Comparison of ENCODE assay signal across 8 cellular contexts in genomic region chr16:30650369-30651123, GRCh38.
A peak's percentile ranks its signal among the peaks of the same experiment; 100 is the strongest.
DNase-seq lines count a peak whose midpoint lies in the region; ATAC-seq and TF ChIP-seq lines count a peak whose summit lies in the region.

TSS of gene PRR14 (plus strand) at chr16:30650960. CDS start at chr16:30651646, 686 bp downstream.

- peak; percentile 97 for DNase-seq in AG09309 (ENCODE audit: low read depth)
- peak; percentile 97 for DNase-seq in NCI-H446 treated with DMSO at 0.1 percent for 48 hours (lab: John Stamatoyannopoulos, UW)
- DNase-seq in cerebellar cortex (ENCODE audit: low spot score) = peak; percentile 99
- peak; percentile 100 for DNase-seq in iris pigment epithelial cell (ENCODE audit: low read depth)
- peak; percentile 97 for DNase-seq in stimulated activated CD4-positive, alpha-beta T cell treated with anti-CD3 and anti-CD28 coated beads, Interleukin-12 subunit alpha, Interleukin-12 subunit beta, amount 100 ng/mL, for 24 hours (ENCODE audit: low read depth in 2 of 2)

- peak; percentile 9 for TF ChIP-seq CTCF in AG09309 (IDR thresholded peaks at IDR 0.05; ENCODE audit: control insufficient read depth, insufficient read depth, low read depth, low read length, missing control alignments)

- peak within 1 kb of the TSS; percentile 65 for H3K4me3 ChIP-seq in AG09309 (ENCODE audit: control insufficient read depth, low read depth, low read length)

- peak; percentile 76 for ATAC-seq in GM19035 (IDR thresholded peaks at IDR 0.05; ENCODE audit: unreplicated experiment)
- ATAC-seq in HG03354 (IDR thresholded peaks at IDR 0.05; ENCODE audit: poor library complexity, severe bottlenecking, unreplicated experiment) = peak; percentile 76
- ATAC-seq in activated CD4-positive, CD25-positive, alpha-beta regulatory T cell treated with anti-CD3 and anti-CD28 coated beads, Interleukin-2, amount 50 U/mL, for 24 hours = peak; percentile 85 to 86

Comparison
In these comparisons a context has a peak if more than half of its experiments do, and no peak if none do; other contexts are left out.
1. Peak in every context shown above with its lines: DNase-seq, ATAC-seq and H3K4me3 ChIP-seq.